1 cellular context compared by ENCODE assay signal in genomic region chr11:43880640-43881159, GRCh38.
TF ChIP-seq lines count a peak whose summit lies in the region.

Gene ALKBH3 (plus strand): TSS chr11:43880831. CDS start chr11:43882653, 1,822 bp downstream.

TF ChIP-seq in GM12878, 131 proteins besides CTCF, POLR2A, EP300 and RAD21 (continued from another document):
- TF ChIP-seq USF1 (IDR thresholded peaks at IDR 0.05; ENCODE audit: borderline replicate concordance, extremely low read length, insufficient read depth, low read depth, low read length) (peak; percentile 26), TBL1XR1 (IDR thresholded peaks at IDR 0.05; ENCODE audit: low read depth, low read length) (peak; percentile 94), LARP7 (IDR thresholded peaks at IDR 0.05) (peak; percentile 86), SMARCA5 (IDR thresholded peaks at IDR 0.05) (peak; percentile 74; the same call in 1 of the 2 replicates), RFX5 (IDR thresholded peaks at IDR 0.05; ENCODE audit: low read depth, low read length) (no peak), NR2F1 (conservative IDR thresholded peaks at IDR 0.05) (peak; percentile 56; the same call in 1 of the 2 replicates), NR2C1 (IDR thresholded peaks at IDR 0.05) (peak; percentile 86), CEBPZ (IDR thresholded peaks at IDR 0.05; ENCODE audit: low read depth, low read length) (peak; percentile 39; the same call in 1 of the 2 replicates), ZNF384 (IDR thresholded peaks at IDR 0.05; ENCODE audit: borderline replicate concordance, low read depth, low read length) (no peak), POLR2AphosphoS2 (IDR thresholded peaks at IDR 0.05; ENCODE audit: low read depth, low read length) (peak; percentile 64; the same call in 1 of the 2 replicates), STAT1 (conservative IDR thresholded peaks at IDR 0.05) (peak; percentile 92; the same call in 1 of the 2 replicates), CHD4 (IDR thresholded peaks at IDR 0.05) (no peak), BHLHE40 (IDR thresholded peaks at IDR 0.05; ENCODE audit: borderline replicate concordance in 1 of 2, low read depth in 2 of 2, low read length in 1 of 2) (peak in 1 of 2 experiments; percentile 51; a peak in 2 of 4 replicates), SPI1 (IDR thresholded peaks at IDR 0.05; ENCODE audit: borderline replicate concordance, insufficient read depth, low read depth, low read length) (peak; percentile 31; the same call in 1 of the 2 replicates), TARDBP (IDR thresholded peaks at IDR 0.05; ENCODE audit: borderline replicate concordance) (peak; percentile 87; the same call in 1 of the 2 replicates), POU2F2 (IDR thresholded peaks at IDR 0.05; ENCODE audit: borderline replicate concordance, low read depth, low read length) (peak; percentile 91; the same call in 2 of the 3 replicates), RUNX3 (IDR thresholded peaks at IDR 0.05; ENCODE audit: low read length) (peak; percentile 67), POLR2AphosphoS5 (IDR thresholded peaks at IDR 0.05; ENCODE audit: low read length) (peak; percentile 78), SIX5 (IDR thresholded peaks at IDR 0.05; ENCODE audit: low read depth, low read length, severe bottlenecking) (peak; percentile 68), SP1 (IDR thresholded peaks at IDR 0.05; ENCODE audit: low read depth, low read length) (peak; percentile 80), MTA2 (IDR thresholded peaks at IDR 0.05; ENCODE audit: low read depth) (peak; percentile 2; the same call in 1 of the 2 replicates), IKZF1 (conservative IDR thresholded peaks at IDR 0.05) (peak; percentile 93), ZNF217 (IDR thresholded peaks at IDR 0.05) (peak; percentile 58; the same call in 1 of the 2 replicates), CBFB (IDR thresholded peaks at IDR 0.05; ENCODE audit: low read depth) (peak; percentile 53; the same call in 1 of the 2 replicates), MXI1 (IDR thresholded peaks at IDR 0.05; ENCODE audit: low read depth, low read length) (peak; percentile 50; the same call in 1 of the 2 replicates), ZSCAN29 (IDR thresholded peaks at IDR 0.05) (0 out of 2 replicates have a peak, but pooled peaks have one; percentile 37), MAX (IDR thresholded peaks at IDR 0.05; ENCODE audit: low read depth, low read length) (peak; percentile 60; the same call in 1 of the 2 replicates)
- TF ChIP-seq, protein P1, sequence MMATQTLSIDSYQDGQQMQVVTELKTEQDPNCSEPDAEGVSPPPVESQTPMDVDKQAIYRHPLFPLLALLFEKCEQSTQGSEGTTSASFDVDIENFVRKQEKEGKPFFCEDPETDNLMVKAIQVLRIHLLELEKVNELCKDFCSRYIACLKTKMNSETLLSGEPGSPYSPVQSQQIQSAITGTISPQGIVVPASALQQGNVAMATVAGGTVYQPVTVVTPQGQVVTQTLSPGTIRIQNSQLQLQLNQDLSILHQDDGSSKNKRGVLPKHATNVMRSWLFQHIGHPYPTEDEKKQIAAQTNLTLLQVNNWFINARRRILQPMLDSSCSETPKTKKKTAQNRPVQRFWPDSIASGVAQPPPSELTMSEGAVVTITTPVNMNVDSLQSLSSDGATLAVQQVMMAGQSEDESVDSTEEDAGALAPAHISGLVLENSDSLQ (IDR thresholded peaks at IDR 0.05): peak; percentile 72; the same call in 1 of the 2 replicates
- TF ChIP-seq, protein P2, sequence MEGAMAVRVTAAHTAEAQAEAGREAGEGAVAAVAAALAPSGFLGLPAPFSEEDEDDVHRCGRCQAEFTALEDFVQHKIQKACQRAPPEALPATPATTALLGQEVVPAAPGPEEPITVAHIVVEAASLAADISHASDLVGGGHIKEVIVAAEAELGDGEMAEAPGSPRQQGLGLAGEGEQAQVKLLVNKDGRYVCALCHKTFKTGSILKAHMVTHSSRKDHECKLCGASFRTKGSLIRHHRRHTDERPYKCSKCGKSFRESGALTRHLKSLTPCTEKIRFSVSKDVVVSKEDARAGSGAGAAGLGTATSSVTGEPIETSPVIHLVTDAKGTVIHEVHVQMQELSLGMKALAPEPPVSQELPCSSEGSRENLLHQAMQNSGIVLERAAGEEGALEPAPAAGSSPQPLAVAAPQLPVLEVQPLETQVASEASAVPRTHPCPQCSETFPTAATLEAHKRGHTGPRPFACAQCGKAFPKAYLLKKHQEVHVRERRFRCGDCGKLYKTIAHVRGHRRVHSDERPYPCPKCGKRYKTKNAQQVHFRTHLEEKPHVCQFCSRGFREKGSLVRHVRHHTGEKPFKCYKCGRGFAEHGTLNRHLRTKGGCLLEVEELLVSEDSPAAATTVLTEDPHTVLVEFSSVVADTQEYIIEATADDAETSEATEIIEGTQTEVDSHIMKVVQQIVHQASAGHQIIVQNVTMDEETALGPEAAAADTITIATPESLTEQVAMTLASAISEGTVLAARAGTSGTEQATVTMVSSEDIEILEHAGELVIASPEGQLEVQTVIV (IDR thresholded peaks at IDR 0.05; ENCODE audit: borderline replicate concordance, partially characterized antibody): peak; percentile 74
- TF ChIP-seq, protein P3, sequence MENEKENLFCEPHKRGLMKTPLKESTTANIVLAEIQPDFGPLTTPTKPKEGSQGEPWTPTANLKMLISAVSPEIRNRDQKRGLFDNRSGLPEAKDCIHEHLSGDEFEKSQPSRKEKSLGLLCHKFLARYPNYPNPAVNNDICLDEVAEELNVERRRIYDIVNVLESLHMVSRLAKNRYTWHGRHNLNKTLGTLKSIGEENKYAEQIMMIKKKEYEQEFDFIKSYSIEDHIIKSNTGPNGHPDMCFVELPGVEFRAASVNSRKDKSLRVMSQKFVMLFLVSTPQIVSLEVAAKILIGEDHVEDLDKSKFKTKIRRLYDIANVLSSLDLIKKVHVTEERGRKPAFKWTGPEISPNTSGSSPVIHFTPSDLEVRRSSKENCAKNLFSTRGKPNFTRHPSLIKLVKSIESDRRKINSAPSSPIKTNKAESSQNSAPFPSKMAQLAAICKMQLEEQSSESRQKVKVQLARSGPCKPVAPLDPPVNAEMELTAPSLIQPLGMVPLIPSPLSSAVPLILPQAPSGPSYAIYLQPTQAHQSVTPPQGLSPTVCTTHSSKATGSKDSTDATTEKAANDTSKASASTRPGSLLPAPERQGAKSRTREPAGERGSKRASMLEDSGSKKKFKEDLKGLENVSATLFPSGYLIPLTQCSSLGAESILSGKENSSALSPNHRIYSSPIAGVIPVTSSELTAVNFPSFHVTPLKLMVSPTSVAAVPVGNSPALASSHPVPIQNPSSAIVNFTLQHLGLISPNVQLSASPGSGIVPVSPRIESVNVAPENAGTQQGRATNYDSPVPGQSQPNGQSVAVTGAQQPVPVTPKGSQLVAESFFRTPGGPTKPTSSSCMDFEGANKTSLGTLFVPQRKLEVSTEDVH (IDR thresholded peaks at IDR 0.05; ENCODE audit: low read depth, partially characterized antibody): peak; percentile 87
- TF ChIP-seq, protein P4, sequence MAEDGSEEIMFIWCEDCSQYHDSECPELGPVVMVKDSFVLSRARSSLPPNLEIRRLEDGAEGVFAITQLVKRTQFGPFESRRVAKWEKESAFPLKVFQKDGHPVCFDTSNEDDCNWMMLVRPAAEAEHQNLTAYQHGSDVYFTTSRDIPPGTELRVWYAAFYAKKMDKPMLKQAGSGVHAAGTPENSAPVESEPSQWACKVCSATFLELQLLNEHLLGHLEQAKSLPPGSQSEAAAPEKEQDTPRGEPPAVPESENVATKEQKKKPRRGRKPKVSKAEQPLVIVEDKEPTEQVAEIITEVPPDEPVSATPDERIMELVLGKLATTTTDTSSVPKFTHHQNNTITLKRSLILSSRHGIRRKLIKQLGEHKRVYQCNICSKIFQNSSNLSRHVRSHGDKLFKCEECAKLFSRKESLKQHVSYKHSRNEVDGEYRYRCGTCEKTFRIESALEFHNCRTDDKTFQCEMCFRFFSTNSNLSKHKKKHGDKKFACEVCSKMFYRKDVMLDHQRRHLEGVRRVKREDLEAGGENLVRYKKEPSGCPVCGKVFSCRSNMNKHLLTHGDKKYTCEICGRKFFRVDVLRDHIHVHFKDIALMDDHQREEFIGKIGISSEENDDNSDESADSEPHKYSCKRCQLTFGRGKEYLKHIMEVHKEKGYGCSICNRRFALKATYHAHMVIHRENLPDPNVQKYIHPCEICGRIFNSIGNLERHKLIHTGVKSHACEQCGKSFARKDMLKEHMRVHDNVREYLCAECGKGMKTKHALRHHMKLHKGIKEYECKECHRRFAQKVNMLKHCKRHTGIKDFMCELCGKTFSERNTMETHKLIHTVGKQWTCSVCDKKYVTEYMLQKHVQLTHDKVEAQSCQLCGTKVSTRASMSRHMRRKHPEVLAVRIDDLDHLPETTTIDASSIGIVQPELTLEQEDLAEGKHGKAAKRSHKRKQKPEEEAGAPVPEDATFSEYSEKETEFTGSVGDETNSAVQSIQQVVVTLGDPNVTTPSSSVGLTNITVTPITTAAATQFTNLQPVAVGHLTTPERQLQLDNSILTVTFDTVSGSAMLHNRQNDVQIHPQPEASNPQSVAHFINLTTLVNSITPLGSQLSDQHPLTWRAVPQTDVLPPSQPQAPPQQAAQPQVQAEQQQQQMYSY (CRISPR knock-in tag; IDR thresholded peaks at IDR 0.05): no peak
- TF ChIP-seq, protein P5, sequence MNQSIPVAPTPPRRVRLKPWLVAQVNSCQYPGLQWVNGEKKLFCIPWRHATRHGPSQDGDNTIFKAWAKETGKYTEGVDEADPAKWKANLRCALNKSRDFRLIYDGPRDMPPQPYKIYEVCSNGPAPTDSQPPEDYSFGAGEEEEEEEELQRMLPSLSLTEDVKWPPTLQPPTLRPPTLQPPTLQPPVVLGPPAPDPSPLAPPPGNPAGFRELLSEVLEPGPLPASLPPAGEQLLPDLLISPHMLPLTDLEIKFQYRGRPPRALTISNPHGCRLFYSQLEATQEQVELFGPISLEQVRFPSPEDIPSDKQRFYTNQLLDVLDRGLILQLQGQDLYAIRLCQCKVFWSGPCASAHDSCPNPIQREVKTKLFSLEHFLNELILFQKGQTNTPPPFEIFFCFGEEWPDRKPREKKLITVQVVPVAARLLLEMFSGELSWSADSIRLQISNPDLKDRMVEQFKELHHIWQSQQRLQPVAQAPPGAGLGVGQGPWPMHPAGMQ (IDR thresholded peaks at IDR 0.05; ENCODE audit: borderline replicate concordance): no peak; the same call in 1 of the 2 replicates
- TF ChIP-seq, protein P6, sequence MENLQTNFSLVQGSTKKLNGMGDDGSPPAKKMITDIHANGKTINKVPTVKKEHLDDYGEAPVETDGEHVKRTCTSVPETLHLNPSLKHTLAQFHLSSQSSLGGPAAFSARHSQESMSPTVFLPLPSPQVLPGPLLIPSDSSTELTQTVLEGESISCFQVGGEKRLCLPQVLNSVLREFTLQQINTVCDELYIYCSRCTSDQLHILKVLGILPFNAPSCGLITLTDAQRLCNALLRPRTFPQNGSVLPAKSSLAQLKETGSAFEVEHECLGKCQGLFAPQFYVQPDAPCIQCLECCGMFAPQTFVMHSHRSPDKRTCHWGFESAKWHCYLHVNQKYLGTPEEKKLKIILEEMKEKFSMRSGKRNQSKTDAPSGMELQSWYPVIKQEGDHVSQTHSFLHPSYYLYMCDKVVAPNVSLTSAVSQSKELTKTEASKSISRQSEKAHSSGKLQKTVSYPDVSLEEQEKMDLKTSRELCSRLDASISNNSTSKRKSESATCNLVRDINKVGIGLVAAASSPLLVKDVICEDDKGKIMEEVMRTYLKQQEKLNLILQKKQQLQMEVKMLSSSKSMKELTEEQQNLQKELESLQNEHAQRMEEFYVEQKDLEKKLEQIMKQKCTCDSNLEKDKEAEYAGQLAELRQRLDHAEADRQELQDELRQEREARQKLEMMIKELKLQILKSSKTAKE (IDR thresholded peaks at IDR 0.05; ENCODE audit: low read depth, poor library complexity, severe bottlenecking): peak; percentile 53
